In genomic region chr15:50424066-50424890, GRCh38 we compare ENCODE assay signal across 8 cellular contexts. TPM values are rescaled to one million over a fixed set of nuclear protein-coding genes. Genes with fewer than 3 reads are reported as not detected.
DNase-seq lines count a peak whose midpoint lies in the region; ATAC-seq, FAIRE-seq and TF ChIP-seq lines count a peak whose summit lies in the region.

Gene USP8, plus strand, starts transcription at chr15:50424405. Its CDS starts 14,669 bp downstream, at chr15:50439074.

- peak within 1 kb of the TSS; percentile 87 to 90 for H3K27ac ChIP-seq in right atrium auricular region
- H3K27ac ChIP-seq in psoas muscle = peak within 1 kb of the TSS; percentile 92

- H3K4me3 ChIP-seq in right atrium auricular region (peak within 1 kb of the TSS; percentile 69 to 76), psoas muscle (peak within 1 kb of the TSS; percentile 92)

- DNase-seq in NCI-H187 treated with DMSO at 0.1 percent for 48 hours (lab: John Stamatoyannopoulos, UW) = peak; percentile 68
- DNase-seq in anterior cingulate cortex (lab: John Stamatoyannopoulos, UW) = peak; percentile 80 to 97 (median 94)
- DNase-seq in right atrium auricular region (ENCODE audit: low spot score) = peak; percentile 95
- peak; percentile 96 to 98 for DNase-seq in psoas muscle
- DNase-seq in urothelium cell line (ENCODE audit: low spot score) = peak; percentile 92

- H3K9me3 ChIP-seq in right atrium auricular region (no peaks in the 10 kb centered on the region), psoas muscle (no peaks in the 10 kb centered on the region)

- TF ChIP-seq CTCF in right atrium auricular region (IDR thresholded peaks at IDR 0.05) = no peak
- TF ChIP-seq CTCF in psoas muscle (IDR thresholded peaks at IDR 0.05) = no peak

- 0% methylated on average over 54 to 55 of the region's 55 CpGs for WGBS in psoas muscle, 3 donors

- peak; percentile 85 for ATAC-seq in GM18499 (IDR thresholded peaks at IDR 0.05; ENCODE audit: insufficient read depth, unreplicated experiment)
- peak; percentile 96 for ATAC-seq in HG02943 (IDR thresholded peaks at IDR 0.05; ENCODE audit: low read depth, unreplicated experiment)
- peak; percentile 98 to 99 (median 99) for ATAC-seq in psoas muscle

- H3K36me3 ChIP-seq in right atrium auricular region (no peaks in the 10 kb centered on the region), psoas muscle (ENCODE audit: insufficient read depth in 1 of 2, low read depth in 1 of 2) (no peaks in the 10 kb centered on the region)

- H3K4me1 ChIP-seq in right atrium auricular region (peaks cover 0 to 28% of the 10 kb centered on the region in 2 donors), psoas muscle (peaks cover 15% of the 10 kb centered on the region)

- intact Hi-C loops in T-helper 2 cell treated with Interferon-gamma antibody and Interleukin-4, amounts not matched to agents 100 ng/mL and 5 ng/mL, for 36 hours (cut with micrococcal nuclease) = loop anchor here (1.0 to 10.0 kb wide), 6 partner anchors 69 to 1252 kb away; partner anchors contain the start of genes AP4E1, GABPB1, GALK2 and SPPL2A
- intact Hi-C loops in psoas muscle (cut with DNase I) = loop anchor here (1.0 to 5.0 kb wide), 2 partner anchors 67 to 70 kb away; partner anchors contain the start of gene GABPB1 (in 1 of the 2)

- no peak for FAIRE-seq in urothelium cell line (lab: Jason Lieb, UNC)

- H3K27me3 ChIP-seq in right atrium auricular region = no peaks in the 10 kb centered on the region
- H3K27me3 ChIP-seq in psoas muscle (ENCODE audit: insufficient read depth in 3 of 3, low read length in 2 of 3) = no peaks in the 10 kb centered on the region

RNA-seq across cellular contexts. Expression of gene USP8, which starts in this region (rescaled TPM):
- total RNA-seq in T-helper 2 cell treated with Interferon-gamma antibody and Interleukin-4, amounts not matched to agents 100 ng/mL and 5 ng/mL, for 36 hours = 51.6 and 57.3 TPM in 2 replicates
- total RNA-seq in right atrium auricular region (10 to 100 TPM; 25.0 to 46.5 TPM), psoas muscle (10 to 100 TPM; 28.8 to 42.9 (median 34.8) TPM)
- 10 to 100 TPM; 16.9 to 40.5 (median 22.9) TPM for polyA plus RNA-seq in psoas muscle

Comparison
In these comparisons a context has a peak if more than half of its experiments do, and no peak if none do; other contexts are left out.
1. Peak in every context shown above with its lines: DNase-seq, ATAC-seq, H3K4me3 ChIP-seq and H3K27ac ChIP-seq.